Comparison of ENCODE assay signal across 6 cellular contexts in the genomic region with DNA sequence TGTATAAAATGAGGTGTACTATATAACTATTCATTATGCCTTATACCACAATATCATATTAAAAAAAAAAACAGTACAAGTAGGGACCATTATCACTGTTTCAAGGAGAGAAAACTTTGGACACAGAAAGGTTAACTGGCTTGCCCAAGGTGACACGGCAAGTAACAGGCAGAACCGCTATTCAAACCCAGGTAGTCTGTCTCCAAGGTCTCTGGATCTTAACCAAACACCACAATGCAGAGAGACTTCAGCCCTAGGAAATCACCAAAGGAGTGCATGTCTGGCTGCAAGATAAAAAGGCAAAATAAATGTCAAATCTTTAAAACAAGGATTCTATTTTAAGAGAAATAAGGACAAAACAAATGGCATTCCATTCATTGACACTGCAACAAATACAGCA.
"Had no signal": no experiment of that assay in that cellular context is flagged by ENCODE, and none has a peak within 500 bp of the region (broad histone marks: within the 10 kb centered on the region; RNA-seq: fewer than 3 reads in every experiment).

No MANE protein-coding gene starts in this region.

- H3K27ac Mint-ChIP-seq: IgD-negative memory B cell had no signal

- H3K4me3 Mint-ChIP-seq: IgD-negative memory B cell had no signal

- H3K4me1 Mint-ChIP-seq: IgD-negative memory B cell had no signal

- DNase-seq: IMR-90, KBM-7, KG1 had no signal

- ATAC-seq: HepG2, K562 had no signal

- H3K27me3 Mint-ChIP-seq: IgD-negative memory B cell had no signal

- H3K36me3 Mint-ChIP-seq: IgD-negative memory B cell had no signal
